In genomic region chr4:105022811-105023667, GRCh38 we compare ENCODE assay signal across 17 cellular contexts.
DNase-seq lines count a peak whose midpoint lies in the region; ATAC-seq, FAIRE-seq and TF ChIP-seq lines count a peak whose summit lies in the region.
"Had no signal": no experiment of that assay in that cellular context is flagged by ENCODE, and none has a peak within 500 bp of the region (broad histone marks: within the 10 kb centered on the region; RNA-seq: fewer than 3 reads in every experiment).

No MANE protein-coding gene starts in this region.

- intact Hi-C loops in CD4-positive, alpha-beta T cell (cut with DNase I, micrococcal nuclease), result no loop called here
- intact Hi-C loops in Right ventricle myocardium inferior (cut with DNase I), result no loop called here

- no peaks in the 10 kb centered on the region for H3K79me2 ChIP-seq in osteoblast (ENCODE audit: insufficient read depth, low read length)

- no peaks in the 10 kb centered on the region for H3K4me1 Mint-ChIP-seq in CD4-positive, alpha-beta T cell (ENCODE audit: low read depth)
- H3K4me1 Mint-ChIP-seq: CD4-positive, alpha-beta memory T cell had no signal

- ATAC-seq in CD4-positive, alpha-beta T cell (ENCODE audit: poor library complexity), result no peak
- no peak for ATAC-seq in Right ventricle myocardium inferior
- ATAC-seq: left lobe of liver had no signal

- POLR2A ChIA-PET in HEK293 (lab: Yijun Ruan, JAX), result no interaction called here
- POLR2A ChIA-PET in CD4-positive, alpha-beta T cell (lab: Charles Lee), result no interaction called here

- H3K27me3 Mint-ChIP-seq in CD4-positive, alpha-beta T cell, result peaks cover 5% of the 10 kb centered on the region
- H3K27me3 Mint-ChIP-seq: CD4-positive, alpha-beta memory T cell had no signal

- TF ChIP-seq CTCF in HEK293 (tag by site-specific recombination; IDR thresholded peaks at IDR 0.05) (no peak), cardiac fibroblast (IDR thresholded peaks at IDR 0.05; ENCODE audit: low read depth, low read length) (no peak), osteoblast (IDR thresholded peaks at IDR 0.05; ENCODE audit: extremely low read depth, low read depth, low read length) (no peak)
- TF ChIP-seq CTCF in CD4-positive, alpha-beta T cell (IDR thresholded peaks at IDR 0.05), result no peak

- no peaks in the 10 kb centered on the region for H4K20me1 ChIP-seq in osteoblast (ENCODE audit: insufficient read depth, low read length)

- no peak overlapping the region for H3K4me3 Mint-ChIP-seq in CD4-positive, alpha-beta T cell
- H3K4me3 Mint-ChIP-seq: activated T-helper 1 cell treated with anti-CD3 and anti-CD28 coated beads, Interleukin-12 subunit alpha, Interleukin-12 subunit beta, Interleukin-2, Interleukin-4 antibody, amounts not matched to agents 30 ng/mL and 10 ng/mL and 1 ng/mL, durations not matched to agents 14 hours and 24 hours and 36 hours; CD4-positive, alpha-beta memory T cell had no signal

- no peaks in the 10 kb centered on the region for H3K36me3 Mint-ChIP-seq in CD4-positive, alpha-beta T cell (ENCODE audit: low read depth)
- H3K36me3 Mint-ChIP-seq: CD4-positive, alpha-beta memory T cell had no signal

- H3K9me3 ChIP-seq in HEK293 (ENCODE audit: control insufficient read depth, insufficient read depth, low read depth, low read length), result no peaks in the 10 kb centered on the region
- H3K9me3 ChIP-seq in osteoblast (ENCODE audit: low read depth, low read length), result no peaks in the 10 kb centered on the region
- H3K9me3 ChIP-seq in CD4-positive, alpha-beta T cell (ENCODE audit: control insufficient read depth, low read length), result peaks cover 9% of the 10 kb centered on the region
- H3K9me3 ChIP-seq: HAP-1 had no signal

- FAIRE-seq in RCC 7860 (lab: Jason Lieb, UNC), result no peak
- FAIRE-seq: TTC549 had no signal

- no peaks in the 10 kb centered on the region for H3K4me1 ChIP-seq in HEK293 (ENCODE audit: control insufficient read depth, insufficient read depth, low read length)
- no peaks in the 10 kb centered on the region for H3K4me1 ChIP-seq in osteoblast (ENCODE audit: insufficient read depth, low read length)
- H3K4me1 ChIP-seq: HAP-1 had no signal

- H3K9me3 Mint-ChIP-seq in CD4-positive, alpha-beta T cell, result peaks cover 12% of the 10 kb centered on the region

- H3K4me3 ChIP-seq in HEK293 (ENCODE audit: low read depth, low read length) (no peak overlapping the region), cardiac fibroblast (replicated peaks in 1 of 2; ENCODE audit: low read depth in 2 of 2, low read length in 2 of 2) (no peak overlapping the region), osteoblast (ENCODE audit: insufficient read depth, low read length) (no peak overlapping the region)
- H3K4me3 ChIP-seq: HAP-1 had no signal

- no peak overlapping the region for H2AFZ ChIP-seq in osteoblast (ENCODE audit: low read length)

- no peak overlapping the region for H3K27ac Mint-ChIP-seq in CD4-positive, alpha-beta T cell
- H3K27ac Mint-ChIP-seq: activated T-helper 1 cell treated with anti-CD3 and anti-CD28 coated beads, Interleukin-12 subunit alpha, Interleukin-12 subunit beta, Interleukin-2, Interleukin-4 antibody, amounts not matched to agents 30 ng/mL and 10 ng/mL and 1 ng/mL, durations not matched to agents 14 hours and 24 hours and 36 hours; CD4-positive, alpha-beta memory T cell had no signal

- CTCF ChIA-PET in HEK293 (lab: Yijun Ruan, JAX), result no interaction called here
- CTCF ChIA-PET in CD4-positive, alpha-beta T cell (lab: Charles Lee), result no interaction called here

- peak; percentile 59 for DNase-seq in RCC 7860 (ENCODE audit: low spot score)
- peak; percentile 55 to 75 for DNase-seq in cardiac fibroblast (ENCODE audit: low read depth in 2 of 2)
- peak; percentile 10 for DNase-seq in osteoblast (ENCODE audit: insufficient read length, low spot score, missing footprints)
- DNase-seq in NK-92 (lab: John Stamatoyannopoulos, UW; ENCODE audit: unreplicated experiment), result no peak
- DNase-seq in CD4-positive, alpha-beta T cell, result no peak
- DNase-seq in NCI-H146 (lab: John Stamatoyannopoulos, UW), result no peak
- DNase-seq in Right ventricle myocardium inferior (ENCODE audit: missing footprints), result no peak
- DNase-seq: CD4-positive, alpha-beta memory T cell; central memory CD4-positive, alpha-beta T cell; NCI-H1092 treated with DMSO at 0.1 percent for 48 hours; NCI-H774; stimulated activated CD4-positive, alpha-beta T cell treated with anti-CD3 and anti-CD28 coated beads, Interleukin-4, amount 100 ng/mL, for 24 hours had no signal

- H3K36me3 ChIP-seq in HEK293 (ENCODE audit: control insufficient read depth in 2 of 2, insufficient read depth in 1 of 2, low read length in 2 of 2), result no peaks in the 10 kb centered on the region
- no peaks in the 10 kb centered on the region for H3K36me3 ChIP-seq in osteoblast (ENCODE audit: insufficient read depth, low read length)
- H3K36me3 ChIP-seq: HAP-1 had no signal

- no peaks in the 10 kb centered on the region for H3K27me3 ChIP-seq in osteoblast (ENCODE audit: insufficient read depth, low read length)
- H3K27me3 ChIP-seq in CD4-positive, alpha-beta T cell (ENCODE audit: control insufficient read depth, insufficient read depth, low read length), result no peaks in the 10 kb centered on the region

- no peak overlapping the region for H3K27ac ChIP-seq in HEK293 (ENCODE audit: extremely low read depth, low read depth, low read length)
- no peak overlapping the region for H3K27ac ChIP-seq in osteoblast (ENCODE audit: low read depth, low read length)
- no peak overlapping the region for H3K27ac ChIP-seq in CD4-positive, alpha-beta T cell (ENCODE audit: low read depth, low read length)

- no peak overlapping the region for H3K4me2 ChIP-seq in osteoblast (ENCODE audit: insufficient read depth, low read length)

TF ChIP-seq in HEK293, 187 proteins besides CTCF, POLR2A, EP300 and RAD21:
- no peak for TF ChIP-seq KLF8 (tag by site-specific recombination; IDR thresholded peaks at IDR 0.05)
- TF ChIP-seq ZBTB48 (tag by site-specific recombination; IDR thresholded peaks at IDR 0.05), result 0 out of 2 replicates have a peak, but pooled peaks have one; percentile 20
- no peak for TF ChIP-seq ZNF843 (tag by site-specific recombination; IDR thresholded peaks at IDR 0.05)
- TF ChIP-seq ZNF2 (tag by site-specific recombination; IDR thresholded peaks at IDR 0.05), result no peak
- TF ChIP-seq SCRT1 (tag by site-specific recombination; IDR thresholded peaks at IDR 0.05; ENCODE audit: borderline replicate concordance), result no peak
TF ChIP-seq in HEK293: peak in this region for 1.

Comparison
In these comparisons a context has a peak if more than half of its experiments do, and no peak if none do; other contexts are left out.
1. DNase-seq: peak in RCC 7860 (single experiment), cardiac fibroblast (2 of 2) and osteoblast (single experiment); none in NK-92 (single experiment), CD4-positive, alpha-beta T cell (0 of 10), NCI-H146 (single experiment) and Right ventricle myocardium inferior (single experiment).